8 cellular contexts compared by ENCODE assay signal in genomic region chr18:11981383-11981632, GRCh38. TPM values are rescaled to one million over a fixed set of nuclear protein-coding genes. Genes with fewer than 3 reads are reported as not detected.
A peak's percentile ranks its signal among the peaks of the same experiment; 100 is the strongest.
DNase-seq lines count a peak whose midpoint lies in the region; ATAC-seq, FAIRE-seq and TF ChIP-seq lines count a peak whose summit lies in the region.

IMPA2 (plus strand) TSS chr18:11981507; CDS start chr18:11981670, 163 bp downstream.

- peaks cover 11% of the 10 kb centered on the region for H3K4me1 ChIP-seq in A673 (ENCODE audit: insufficient read depth, low read length, poor library complexity, severe bottlenecking)
- H3K4me1 ChIP-seq in endothelial cell of umbilical vein (ENCODE audit: control insufficient read depth, extremely low read depth, insufficient read depth, low read length) = peaks cover 12% of the 10 kb centered on the region

- H3K36me3 ChIP-seq in A673 (ENCODE audit: insufficient read depth, low read length, poor library complexity, severe bottlenecking) = no peaks in the 10 kb centered on the region
- H3K36me3 ChIP-seq in endothelial cell of umbilical vein (ENCODE audit: control insufficient read depth in 2 of 2, extremely low read depth in 1 of 2, insufficient read depth in 2 of 2, low read length in 2 of 2) = no peaks in the 10 kb centered on the region
- no peaks in the 10 kb centered on the region for H3K36me3 ChIP-seq in neural cell (ENCODE audit: insufficient read depth, low read length)

- CTCF ChIA-PET in A673 (lab: Charles Lee) = interaction anchor here (0.6 to 2.0 kb wide), 3 partner anchors 14 to 248 kb away, joined by 3 to 12 read pairs (median 6); no protein-coding TSS in a partner anchor
- CTCF ChIA-PET in endothelial cell of umbilical vein (lab: Charles Lee) = interaction anchor here (1.0 to 4.6 kb wide), 11 partner anchors 10 to 248 kb away, joined by 3 to 74 read pairs (median 5); no protein-coding TSS in a partner anchor

- no peaks in the 10 kb centered on the region for H4K20me1 ChIP-seq in endothelial cell of umbilical vein (replicated peaks; ENCODE audit: control insufficient read depth, extremely low read depth, insufficient read depth, low read length)
- no peaks in the 10 kb centered on the region for H4K20me1 ChIP-seq in neural cell (ENCODE audit: insufficient read depth)

- H3K4me3 ChIP-seq in A673 (ENCODE audit: low read depth, low read length, poor library complexity, severe bottlenecking) (peak within 1 kb of the TSS; percentile 90), endothelial cell of umbilical vein (replicated peaks in 1 of 3; ENCODE audit: insufficient read depth in 1 of 3, low read depth in 1 of 3, low read length in 3 of 3) (peak within 1 kb of the TSS; percentile 59 to 86 (median 72)), neural cell (ENCODE audit: low read length) (peak within 1 kb of the TSS; percentile 76)

- H3K9ac ChIP-seq in endothelial cell of umbilical vein (replicated peaks; ENCODE audit: extremely low read depth, insufficient read depth, low read length) (peak within 1 kb of the TSS; percentile 59), neural cell (ENCODE audit: low read length) (peak within 1 kb of the TSS; percentile 50)

- H3K9me1 ChIP-seq in endothelial cell of umbilical vein (replicated peaks; ENCODE audit: control insufficient read depth, extremely low read depth, insufficient read depth, low read length) = no peaks in the 10 kb centered on the region

- POLR2A ChIA-PET in A673 (lab: Charles Lee; ENCODE audit: low non-redundant PET) = no interaction called here
- POLR2A ChIA-PET in endothelial cell of umbilical vein (lab: Charles Lee) = interaction anchor here (0.6 to 1.4 kb wide), 3 partner anchors 13 to 92 kb away, joined by 5 to 8 read pairs (median 5); no protein-coding TSS in a partner anchor

- BruUV-seq in A673 (replicated peaks; lab: Mats Ljungman, UMichigan) (no TSS peak), endothelial cell of umbilical vein (replicated peaks; lab: Mats Ljungman, UMichigan) (no TSS peak)

- TF ChIP-seq POLR2A in endothelial cell of umbilical vein (IDR thresholded peaks at IDR 0.05; ENCODE audit: low read depth, low read length) = no peak

- H3K79me2 ChIP-seq in endothelial cell of umbilical vein (ENCODE audit: control insufficient read depth, insufficient read depth, low read length) = no peaks in the 10 kb centered on the region
- H3K79me2 ChIP-seq in neural cell (replicated peaks; ENCODE audit: insufficient read depth, low read length) = no peaks in the 10 kb centered on the region

- ATAC-seq in GM19455 (IDR thresholded peaks at IDR 0.05; ENCODE audit: unreplicated experiment) = peak; percentile 45
- ATAC-seq in HG03025 (IDR thresholded peaks at IDR 0.05; ENCODE audit: low FRiP score, unreplicated experiment) = no peak

- H2AFZ ChIP-seq in endothelial cell of umbilical vein (ENCODE audit: low read depth, low read length) (peak within 1 kb of the TSS; percentile 89), neural cell (ENCODE audit: low read depth, low read length) (peak within 1 kb of the TSS; percentile 27)

- peak within 1 kb of the TSS; percentile 94 for H3K4me2 ChIP-seq in endothelial cell of umbilical vein (ENCODE audit: insufficient read depth, low read length)
- peak within 1 kb of the TSS; percentile 60 for H3K4me2 ChIP-seq in neural cell (ENCODE audit: low read length)

- intact Hi-C loops in A673 (cut with micrococcal nuclease; ENCODE audit: unreplicated experiment) = loop anchor here (5.0 to 10.0 kb wide), 2 partner anchors 39 to 127 kb away; partner anchors contain the start of gene CHMP1B
- intact Hi-C loops in endothelial cell of umbilical vein (cut with micrococcal nuclease) = loop anchor here (1.0 to 5.0 kb wide), 5 partner anchors 27 to 130 kb away; partner anchors contain the start of genes CHMP1B and MPPE1

- no peaks in the 10 kb centered on the region for H3K27me3 ChIP-seq in A673 (replicated peaks; ENCODE audit: insufficient read depth, low read depth, low read length, poor library complexity)
- H3K27me3 ChIP-seq in endothelial cell of umbilical vein (ENCODE audit: control insufficient read depth in 2 of 2, insufficient read depth in 2 of 2, low read length in 2 of 2) = peaks cover 3 to 4% of the 10 kb centered on the region in 2 experiments
- peaks cover 32% of the 10 kb centered on the region for H3K27me3 ChIP-seq in neural cell (ENCODE audit: insufficient read depth, low read depth, low read length)

- no peak for FAIRE-seq in endothelial cell of umbilical vein (lab: Jason Lieb, UNC)

- H3K27ac ChIP-seq in A673 (ENCODE audit: low read depth, low read length, poor library complexity, severe bottlenecking) (peak within 1 kb of the TSS; percentile 73), endothelial cell of umbilical vein (ENCODE audit: insufficient read depth, low read depth, low read length) (peak within 1 kb of the TSS; percentile 71), neural cell (ENCODE audit: low read length) (no peak within 1 kb of the TSS)

- H3K9me2 ChIP-seq in neural cell (ENCODE audit: insufficient read depth, low read length) = no peaks in the 10 kb centered on the region

- no peaks in the 10 kb centered on the region for H3F3A ChIP-seq in neural cell (ENCODE audit: insufficient read depth, low read length, poor library complexity, severe bottlenecking)

- dilution Hi-C loops in endothelial cell of umbilical vein (cut with MboI; ENCODE audit: extremely low pct_ligation_motif_present, low sequenced_read_pairs) = no loop called here

- TF ChIP-seq CTCF in A673 (conservative IDR thresholded peaks at IDR 0.05; ENCODE audit: low read depth, low read length) (no peak), endothelial cell of umbilical vein (IDR thresholded peaks at IDR 0.05; ENCODE audit: extremely low read depth in 1 of 2, insufficient read depth in 1 of 2, low read depth in 1 of 2, low read length in 2 of 2) (no peak), neural cell (IDR thresholded peaks at IDR 0.05; ENCODE audit: poor library complexity, severe bottlenecking) (no peak)

- no peak for TF ChIP-seq RAD21 in neural cell (conservative IDR thresholded peaks at IDR 0.05)

- no peak for TF ChIP-seq EP300 in neural cell (conservative IDR thresholded peaks at IDR 0.05; ENCODE audit: poor library complexity, severe bottlenecking)

- no peaks in the 10 kb centered on the region for H3K9me3 ChIP-seq in A673 (ENCODE audit: low read depth, low read length, poor library complexity, severe bottlenecking)
- H3K9me3 ChIP-seq in endothelial cell of umbilical vein (replicated peaks; ENCODE audit: control insufficient read depth, insufficient read depth, low read length) = no peaks in the 10 kb centered on the region
- no peaks in the 10 kb centered on the region for H3K9me3 ChIP-seq in neural cell (ENCODE audit: low read length)

- DNase-seq in A673 (ENCODE audit: low spot score) = no peak
- no peak for DNase-seq in NCI-H460 (ENCODE audit: extremely low read depth, low read depth)
- DNase-seq in endothelial cell of umbilical vein (ENCODE audit: low read depth, low spot score) = no peak
- no peak for DNase-seq in NCI-H2107 (lab: John Stamatoyannopoulos, UW)
- no peak for DNase-seq in DMS153 (lab: John Stamatoyannopoulos, UW)

TF ChIP-seq in endothelial cell of umbilical vein, 7 proteins besides CTCF, POLR2A, EP300 and RAD21:
- TF ChIP-seq, protein P1, sequence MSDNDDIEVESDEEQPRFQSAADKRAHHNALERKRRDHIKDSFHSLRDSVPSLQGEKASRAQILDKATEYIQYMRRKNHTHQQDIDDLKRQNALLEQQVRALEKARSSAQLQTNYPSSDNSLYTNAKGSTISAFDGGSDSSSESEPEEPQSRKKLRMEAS (IDR thresholded peaks at IDR 0.05; ENCODE audit: insufficient read depth, insufficient read length) = no peak
- TF ChIP-seq POLR2AphosphoS5 (IDR thresholded peaks at IDR 0.05; ENCODE audit: insufficient read depth, low read depth, low read length) (no peak), EZH2 (IDR thresholded peaks at IDR 0.05; ENCODE audit: borderline replicate concordance, low read depth, low read length, severe bottlenecking) (no peak), GATA2 (IDR thresholded peaks at IDR 0.05; ENCODE audit: insufficient read depth, insufficient read length, low read depth, low read length) (no peak), MYC (IDR thresholded peaks at IDR 0.05; ENCODE audit: low read depth, low read length) (no peak), JUN (IDR thresholded peaks at IDR 0.05; ENCODE audit: borderline replicate concordance, insufficient read depth, insufficient read length, low read depth) (no peak), FOS (IDR thresholded peaks at IDR 0.05; ENCODE audit: borderline replicate concordance, insufficient read depth, low read length) (no peak)

RNA-seq across cellular contexts. Expression of gene IMPA2, which starts in this region (rescaled TPM):
- total RNA-seq in A673 (2021) = 22.4 and 33.7 TPM in 2 replicates
- 42.6 and 51.1 TPM in 2 replicates for total RNA-seq in NCI-H460 (2014; rRNA removed; shearing (Covaris generic))
- polyA plus RNA-seq in NCI-H460 (2014; cell fraction: nucleus; rRNA removed) = 90.4 and 124 TPM in 2 replicates
- 7.3 and 8.0 TPM in 2 replicates for total RNA-seq in endothelial cell of umbilical vein
- 5.9 and 6.1 TPM in 2 replicates for polyA plus RNA-seq in endothelial cell of umbilical vein
- 4.4 and 5.6 TPM in 2 replicates for polyA plus RNA-seq in endothelial cell of umbilical vein (2011; cell fraction: cytosol; rRNA removed)
- polyA plus RNA-seq in endothelial cell of umbilical vein (2011; cell fraction: nucleus; rRNA removed) = 5.6 and 7.8 TPM in 2 replicates
- 6.7 and 8.1 TPM in 2 replicates for polyA plus RNA-seq in endothelial cell of umbilical vein (2012)
- 2.2 and 4.9 TPM in 2 replicates for polyA minus RNA-seq in endothelial cell of umbilical vein
- polyA minus RNA-seq in endothelial cell of umbilical vein (2011; cell fraction: cytosol; rRNA and poly(A)+ RNA removed) = 111 TPM
- 2.1 and 3.1 TPM in 2 replicates for polyA minus RNA-seq in endothelial cell of umbilical vein (2011; cell fraction: nucleus; rRNA and poly(A)+ RNA removed)
- 2.7 and 3.6 TPM in 2 replicates for polyA plus RNA-seq in neural cell
- polyA minus RNA-seq in neural cell = 1.7 TPM in 2 replicates
